In genomic region chr3:174197416-174197815, GRCh38 we compare ENCODE assay signal across 34 cellular contexts.
"Had no signal": no experiment of that assay in that cellular context is flagged by ENCODE, and none has a peak within 500 bp of the region (broad histone marks: within the 10 kb centered on the region; RNA-seq: fewer than 3 reads in every experiment).

No MANE protein-coding gene starts in this region.

- H3K4me3 ChIP-seq: adrenal gland, body of pancreas, esophagus muscularis mucosa, gastrocnemius medialis, heart left ventricle had no signal

- H3K27me3 Mint-ChIP-seq: activated CD4-positive, alpha-beta memory T cell treated with anti-CD3 and anti-CD28 coated beads for 36 hours; activated CD4-positive, alpha-beta T cell treated with anti-CD3 and anti-CD28 coated beads for 36 hours; activated CD4-positive, alpha-beta T cell treated with anti-CD3 and anti-CD28 coated beads, Interleukin-2, amount 10 ng/mL, durations not matched to agents 24 days and 14 days; activated CD8-positive, alpha-beta memory T cell treated with anti-CD3 and anti-CD28 coated beads, Interleukin-2, amount 10 ng/mL, durations not matched to agents 7 days and 5 days; activated naive CD4-positive, alpha-beta T cell treated with anti-CD3 and anti-CD28 coated beads, Interleukin-2, amount 50 U/mL, for 24 hours; activated naive CD8-positive, alpha-beta T cell treated with anti-CD3 and anti-CD28 coated beads for 36 hours; activated naive CD8-positive, alpha-beta T cell treated with anti-CD3 and anti-CD28 coated beads, Interleukin-2, amount 50 U/mL, for 24 hours; effector memory CD8-positive, alpha-beta T cell; T-helper 17 cell had no signal

- H3K36me3 ChIP-seq: adrenal gland, esophagus muscularis mucosa, gastrocnemius medialis, heart left ventricle had no signal

- H3K9me3 ChIP-seq: adrenal gland, body of pancreas, esophagus muscularis mucosa, gastrocnemius medialis, heart left ventricle had no signal

- DNase-seq: activated CD4-positive, alpha-beta memory T cell treated with anti-CD3 and anti-CD28 coated beads for 36 hours; activated CD4-positive, alpha-beta T cell treated with anti-CD3 and anti-CD28 coated beads for 36 hours; activated CD4-positive, alpha-beta T cell treated with anti-CD3 and anti-CD28 coated beads, Interleukin-2, amount 10 ng/mL, durations not matched to agents 24 days and 14 days; activated CD4-positive, CD25-positive, alpha-beta regulatory T cell; activated CD4-positive, CD25-positive, alpha-beta regulatory T cell treated with anti-CD3 and anti-CD28 coated beads, Interleukin-2, amount 50 U/mL, for 72 hours; activated CD8-positive, alpha-beta memory T cell treated with anti-CD3 and anti-CD28 coated beads, Interleukin-2, amount 10 ng/mL, durations not matched to agents 7 days and 5 days; activated CD8-positive, alpha-beta memory T cell treated with anti-CD3 and anti-CD28 coated beads, Interleukin-2, amount 50 U/mL, for 4 hours; activated CD8-positive, alpha-beta T cell treated with anti-CD3 and anti-CD28 coated beads, Interleukin-2, amount 10 ng/mL, durations not matched to agents 7 days and 5 days; activated effector memory CD4-positive, alpha-beta T cell treated with anti-CD3 and anti-CD28 coated beads, Interleukin-2, amount 50 U/mL, for 16 hours; activated naive CD4-positive, alpha-beta T cell treated with anti-CD3 and anti-CD28 coated beads for 36 hours; activated naive CD8-positive, alpha-beta T cell treated with anti-CD3 and anti-CD28 coated beads for 36 hours; activated naive CD8-positive, alpha-beta T cell treated with anti-CD3 and anti-CD28 coated beads, Interleukin-2, amount 50 U/mL, for 24 hours; activated T-cell treated with anti-CD3 and anti-CD28 coated beads, Interleukin-2, amount 50 U/mL, for 1 hour; activated T-cell treated with anti-CD3 and anti-CD28 coated beads, Interleukin-2, amount 50 U/mL, for 48 hours; adrenal gland; amygdala; aorta; body of pancreas; caudate nucleus; cortex of kidney; dermis blood vessel endothelial cell; effector CD4-positive, alpha-beta T cell; effector memory CD8-positive, alpha-beta T cell; erythroblast; foreskin keratinocyte; gastrocnemius medialis; glutamatergic neuron; heart left ventricle; T-helper 1 cell; T-helper 17 cell had no signal

- H3K4me1 ChIP-seq: adrenal gland, body of pancreas, foreskin keratinocyte, gastrocnemius medialis had no signal

- H3K4me1 Mint-ChIP-seq: activated CD4-positive, alpha-beta T cell treated with anti-CD3 and anti-CD28 coated beads for 36 hours; activated CD4-positive, alpha-beta T cell treated with anti-CD3 and anti-CD28 coated beads, Interleukin-2, amount 10 ng/mL, durations not matched to agents 24 days and 14 days; activated CD8-positive, alpha-beta memory T cell treated with anti-CD3 and anti-CD28 coated beads, Interleukin-2, amount 10 ng/mL, durations not matched to agents 7 days and 5 days; activated naive CD4-positive, alpha-beta T cell treated with anti-CD3 and anti-CD28 coated beads, Interleukin-2, amount 50 U/mL, for 24 hours; activated naive CD8-positive, alpha-beta T cell treated with anti-CD3 and anti-CD28 coated beads for 36 hours; activated naive CD8-positive, alpha-beta T cell treated with anti-CD3 and anti-CD28 coated beads, Interleukin-2, amount 50 U/mL, for 24 hours; T-helper 17 cell had no signal

- H3K27me3 ChIP-seq: adrenal gland, body of pancreas, esophagus muscularis mucosa, foreskin keratinocyte, gastrocnemius medialis, heart left ventricle had no signal

- ATAC-seq: activated CD4-positive, alpha-beta T cell treated with anti-CD3 and anti-CD28 coated beads for 36 hours; activated CD8-positive, alpha-beta memory T cell treated with anti-CD3 and anti-CD28 coated beads, Interleukin-2, amount 10 ng/mL, durations not matched to agents 7 days and 5 days; activated CD8-positive, alpha-beta T cell treated with anti-CD3 and anti-CD28 coated beads, Interleukin-2, amount 10 ng/mL, durations not matched to agents 7 days and 5 days; activated naive CD8-positive, alpha-beta T cell treated with anti-CD3 and anti-CD28 coated beads, Interleukin-2, amount 50 U/mL, for 24 hours; body of pancreas; effector memory CD8-positive, alpha-beta T cell; foreskin keratinocyte; gastrocnemius medialis; heart left ventricle; T-helper 17 cell had no signal

- H3K4me3 Mint-ChIP-seq: activated CD4-positive, alpha-beta memory T cell treated with anti-CD3 and anti-CD28 coated beads for 36 hours; activated CD4-positive, alpha-beta T cell treated with anti-CD3 and anti-CD28 coated beads for 36 hours; activated CD4-positive, alpha-beta T cell treated with anti-CD3 and anti-CD28 coated beads, Interleukin-2, amount 10 ng/mL, durations not matched to agents 24 days and 14 days; activated CD8-positive, alpha-beta memory T cell treated with anti-CD3 and anti-CD28 coated beads, Interleukin-2, amount 10 ng/mL, durations not matched to agents 7 days and 5 days; activated CD8-positive, alpha-beta T cell treated with anti-CD3 and anti-CD28 coated beads, Interleukin-2, amount 10 ng/mL, durations not matched to agents 7 days and 5 days; activated naive CD4-positive, alpha-beta T cell treated with anti-CD3 and anti-CD28 coated beads for 36 hours; activated naive CD4-positive, alpha-beta T cell treated with anti-CD3 and anti-CD28 coated beads, Interleukin-2, amount 50 U/mL, for 24 hours; activated naive CD8-positive, alpha-beta T cell treated with anti-CD3 and anti-CD28 coated beads for 36 hours; activated naive CD8-positive, alpha-beta T cell treated with anti-CD3 and anti-CD28 coated beads, Interleukin-2, amount 50 U/mL, for 24 hours; activated T-helper 1 cell treated with anti-CD3 and anti-CD28 coated beads, Interleukin-12 subunit alpha, Interleukin-12 subunit beta, Interleukin-2, Interleukin-4 antibody, amounts not matched to agents 30 ng/mL and 10 ng/mL and 1 ng/mL, durations not matched to agents 14 hours and 24 hours and 36 hours; effector memory CD8-positive, alpha-beta T cell; T-helper 17 cell had no signal

- H3K9me3 Mint-ChIP-seq: activated CD4-positive, alpha-beta memory T cell treated with anti-CD3 and anti-CD28 coated beads for 36 hours; activated CD4-positive, alpha-beta T cell treated with anti-CD3 and anti-CD28 coated beads, Interleukin-2, amount 10 ng/mL, durations not matched to agents 24 days and 14 days; activated naive CD4-positive, alpha-beta T cell treated with anti-CD3 and anti-CD28 coated beads for 36 hours; activated naive CD4-positive, alpha-beta T cell treated with anti-CD3 and anti-CD28 coated beads, Interleukin-2, amount 50 U/mL, for 24 hours; activated naive CD8-positive, alpha-beta T cell treated with anti-CD3 and anti-CD28 coated beads for 36 hours; activated naive CD8-positive, alpha-beta T cell treated with anti-CD3 and anti-CD28 coated beads, Interleukin-2, amount 50 U/mL, for 24 hours; activated T-helper 1 cell treated with anti-CD3 and anti-CD28 coated beads, Interleukin-12 subunit alpha, Interleukin-12 subunit beta, Interleukin-2, Interleukin-4 antibody, amounts not matched to agents 30 ng/mL and 10 ng/mL and 1 ng/mL, durations not matched to agents 14 hours and 24 hours and 36 hours; activated T-helper 2 cell treated with anti-CD3 and anti-CD28 coated beads, Interferon-gamma antibody, Interleukin-2, Interleukin-4, amounts not matched to agents 10 μg/mL and 5 μg/mL and 100 μg/mL, durations not matched to agents 14 hours and 24 hours and 36 hours had no signal

- H3K27ac Mint-ChIP-seq: activated CD4-positive, alpha-beta memory T cell treated with anti-CD3 and anti-CD28 coated beads for 36 hours; activated CD4-positive, alpha-beta T cell treated with anti-CD3 and anti-CD28 coated beads for 36 hours; activated CD4-positive, alpha-beta T cell treated with anti-CD3 and anti-CD28 coated beads, Interleukin-2, amount 10 ng/mL, durations not matched to agents 24 days and 14 days; activated CD8-positive, alpha-beta memory T cell treated with anti-CD3 and anti-CD28 coated beads, Interleukin-2, amount 10 ng/mL, durations not matched to agents 7 days and 5 days; activated CD8-positive, alpha-beta T cell treated with anti-CD3 and anti-CD28 coated beads, Interleukin-2, amount 10 ng/mL, durations not matched to agents 7 days and 5 days; activated naive CD4-positive, alpha-beta T cell treated with anti-CD3 and anti-CD28 coated beads for 36 hours; activated naive CD4-positive, alpha-beta T cell treated with anti-CD3 and anti-CD28 coated beads, Interleukin-2, amount 50 U/mL, for 24 hours; activated naive CD8-positive, alpha-beta T cell treated with anti-CD3 and anti-CD28 coated beads for 36 hours; activated naive CD8-positive, alpha-beta T cell treated with anti-CD3 and anti-CD28 coated beads, Interleukin-2, amount 50 U/mL, for 24 hours; activated T-helper 1 cell treated with anti-CD3 and anti-CD28 coated beads, Interleukin-12 subunit alpha, Interleukin-12 subunit beta, Interleukin-2, Interleukin-4 antibody, amounts not matched to agents 30 ng/mL and 10 ng/mL and 1 ng/mL, durations not matched to agents 14 hours and 24 hours and 36 hours; activated T-helper 2 cell treated with anti-CD3 and anti-CD28 coated beads, Interferon-gamma antibody, Interleukin-2, Interleukin-4, amounts not matched to agents 10 μg/mL and 5 μg/mL and 100 μg/mL, durations not matched to agents 14 hours and 24 hours and 36 hours; effector memory CD8-positive, alpha-beta T cell; T-helper 17 cell had no signal

- H3K36me3 Mint-ChIP-seq: activated CD4-positive, alpha-beta memory T cell treated with anti-CD3 and anti-CD28 coated beads for 36 hours; activated CD8-positive, alpha-beta memory T cell treated with anti-CD3 and anti-CD28 coated beads, Interleukin-2, amount 10 ng/mL, durations not matched to agents 7 days and 5 days; activated naive CD4-positive, alpha-beta T cell treated with anti-CD3 and anti-CD28 coated beads, Interleukin-2, amount 50 U/mL, for 24 hours; activated naive CD8-positive, alpha-beta T cell treated with anti-CD3 and anti-CD28 coated beads for 36 hours had no signal

- H3K27ac ChIP-seq: adrenal gland, body of pancreas, esophagus muscularis mucosa, foreskin keratinocyte, gastrocnemius medialis, heart left ventricle had no signal
